15 cellular contexts compared by ENCODE assay signal in genomic region chr7:139153832-139154231, GRCh38. TPM values are rescaled to one million over a fixed set of nuclear protein-coding genes. Genes with fewer than 3 reads are reported as not detected.
DNase-seq lines count a peak whose midpoint lies in the region; ATAC-seq and TF ChIP-seq lines count a peak whose summit lies in the region.
"Had no signal": no experiment of that assay in that cellular context is flagged by ENCODE, and none has a peak within 500 bp of the region (broad histone marks: within the 10 kb centered on the region; RNA-seq: fewer than 3 reads in every experiment).

No MANE protein-coding gene starts in this region.

- H3K9me3 Mint-ChIP-seq in effector memory CD8-positive, alpha-beta T cell, result no peaks in the 10 kb centered on the region

- no peaks in the 10 kb centered on the region for H3K27me3 ChIP-seq in adipocyte (replicated peaks; ENCODE audit: control insufficient read depth, insufficient read depth, low read length)
- H3K27me3 ChIP-seq in BE2C, result no peaks in the 10 kb centered on the region
- H3K27me3 ChIP-seq: suprapubic skin had no signal

- H3K36me3 Mint-ChIP-seq in effector memory CD8-positive, alpha-beta T cell (ENCODE audit: insufficient read depth), result no peaks in the 10 kb centered on the region
- H3K36me3 Mint-ChIP-seq: CD14-positive monocyte had no signal

- H3K4me1 Mint-ChIP-seq in effector memory CD8-positive, alpha-beta T cell (ENCODE audit: low read depth in 2 of 2), result no peaks in the 10 kb centered on the region
- H3K4me1 Mint-ChIP-seq: CD14-positive monocyte had no signal

- no peak overlapping the region for H3K4me3 ChIP-seq in adipocyte (ENCODE audit: low read length)
- no peak overlapping the region for H3K4me3 ChIP-seq in BE2C (ENCODE audit: low read depth, low read length)
- H3K4me3 ChIP-seq: suprapubic skin had no signal

- no peak overlapping the region for H3K4me3 Mint-ChIP-seq in effector memory CD8-positive, alpha-beta T cell
- H3K4me3 Mint-ChIP-seq: CD14-positive monocyte, T-cell had no signal

- H3K4me1 ChIP-seq in adipocyte (ENCODE audit: control insufficient read depth, insufficient read depth, low read length) (no peaks in the 10 kb centered on the region), BE2C (peaks cover 4% of the 10 kb centered on the region)
- H3K4me1 ChIP-seq: suprapubic skin had no signal

- H3K27ac Mint-ChIP-seq in effector memory CD8-positive, alpha-beta T cell, result no peak overlapping the region
- H3K27ac Mint-ChIP-seq: CD14-positive monocyte, T-cell had no signal

- H3K27me3 Mint-ChIP-seq in effector memory CD8-positive, alpha-beta T cell, result no peaks in the 10 kb centered on the region
- H3K27me3 Mint-ChIP-seq: T-cell had no signal

- peaks cover 6% of the 10 kb centered on the region for H3K9me3 ChIP-seq in adipocyte (ENCODE audit: control insufficient read depth, low read length)
- no peaks in the 10 kb centered on the region for H3K9me3 ChIP-seq in BE2C
- H3K9me3 ChIP-seq: suprapubic skin had no signal

- H3K36me3 ChIP-seq in adipocyte (ENCODE audit: control insufficient read depth, insufficient read depth, low read length, severe bottlenecking), result no peaks in the 10 kb centered on the region
- 0 out of 2 replicates have a peak, but pooled peaks cover under 1% of the 10 kb centered on the region for H3K36me3 ChIP-seq in BE2C
- H3K36me3 ChIP-seq: suprapubic skin had no signal

- no peak overlapping the region for H3K9ac ChIP-seq in adipocyte (ENCODE audit: low read length)

- in situ Hi-C loops in G401 (cut with HindIII; ENCODE audit: low sequenced_read_pairs), result no loop called here

- intact Hi-C loops in left ventricle myocardium superior (cut with micrococcal nuclease), result no loop called here

- TF ChIP-seq CTCF in BE2C (IDR thresholded peaks at IDR 0.05; ENCODE audit: low read depth, low read length), result no peak

- ATAC-seq in effector memory CD8-positive, alpha-beta T cell (replicated peaks), result no peak
- no peak for ATAC-seq in left ventricle myocardium superior
- ATAC-seq: left colon, T-cell had no signal

- DNase-seq in AG08395 (ENCODE audit: low spot score) (peak; percentile 5), HT-29 (ENCODE audit: low spot score) (peak; percentile 26), adipocyte (ENCODE audit: low read depth) (peak; percentile 4), glomerular endothelial cell (ENCODE audit: extremely low read depth, low read depth, low spot score) (peak; percentile 76), BE2C (no peak), G401 (ENCODE audit: low spot score) (no peak), left ventricle myocardium superior (no peak)
- DNase-seq in effector memory CD8-positive, alpha-beta T cell, result no peak
- DNase-seq: activated CD4-positive, alpha-beta T cell treated with anti-CD3 and anti-CD28 coated beads, Interleukin-2, amount 50 U/mL, for 4 hours; left colon; NCI-H1092; stimulated activated CD4-positive, alpha-beta T cell treated with anti-CD3 and anti-CD28 coated beads, Interleukin-4, amount 100 ng/mL, for 4 hours; T-cell had no signal

RNA-seq across cellular contexts. Expression of gene ZC3HAV1, which starts 44.3 kb away (rescaled TPM):
- 35.9 and 38.2 TPM in 2 replicates for total RNA-seq in HT-29 (2014; rRNA removed; shearing (Covaris generic))
- total RNA-seq in glomerular endothelial cell, result 50.0 and 54.7 TPM in 2 replicates
- 7.0 TPM for polyA plus RNA-seq in BE2C (2012; ENCODE audit: insufficient read depth, insufficient read length, low read depth)
- 8.9 and 14.3 TPM in 2 replicates for total RNA-seq in G401 (2014; rRNA removed; shearing (Covaris generic))
- 7.1 TPM for total RNA-seq in left ventricle myocardium superior

Comparison
In these comparisons a context has a peak if more than half of its experiments do, and no peak if none do; other contexts are left out.
1. DNase-seq: peak in AG08395 (single experiment), HT-29 (single experiment), adipocyte (single experiment) and glomerular endothelial cell (single experiment); none in effector memory CD8-positive, alpha-beta T cell (0 of 3), BE2C (single experiment), G401 (single experiment) and left ventricle myocardium superior (single experiment).